ENCODE assay signal across 8 cellular contexts in genomic region chr4:185344743-185345538, GRCh38. TPM values are rescaled to one million over a fixed set of nuclear protein-coding genes. Genes with fewer than 3 reads are reported as not detected.
DNase-seq lines count a peak whose midpoint lies in the region; ATAC-seq lines count a peak whose summit lies in the region.

No MANE protein-coding gene starts in this region.

- CTCF ChIA-PET in T-cell (lab: Charles Lee) = interaction anchor here in 1 of 2 donors (0.6 kb wide), 1 partner anchor 78 kb away, joined by 4 read pairs; no protein-coding TSS in a partner anchor

- H3K27me3 ChIP-seq in trophoblast cell (ENCODE audit: insufficient read depth, low read length) = no peaks in the 10 kb centered on the region

- H3K27me3 Mint-ChIP-seq in T-cell = no peaks in the 10 kb centered on the region

- no peaks in the 10 kb centered on the region for H3K9me3 Mint-ChIP-seq in T-cell

- ATAC-seq in GM18861 (IDR thresholded peaks at IDR 0.05; ENCODE audit: unreplicated experiment) (peak; percentile 62), HG02610 (IDR thresholded peaks at IDR 0.05; ENCODE audit: unreplicated experiment) (peak; percentile 54), T-cell (replicated peaks in 1 of 4) (no peak)

- H3K4ac ChIP-seq in trophoblast cell (ENCODE audit: low read depth, low read length) = no peak overlapping the region

- H3K18ac ChIP-seq in trophoblast cell (ENCODE audit: low read length) = peak overlapping the region; percentile 46

- H3K9ac ChIP-seq in trophoblast cell (ENCODE audit: low read length) = no peak overlapping the region

- peak overlapping the region; percentile 22 to 63 for H3K27ac Mint-ChIP-seq in T-cell

- peaks cover 48% of the 10 kb centered on the region for H3K36me3 Mint-ChIP-seq in T-cell

- H3K9me3 ChIP-seq in trophoblast cell (ENCODE audit: insufficient read depth, low read depth, low read length) = no peaks in the 10 kb centered on the region

- no peak overlapping the region for H3K23ac ChIP-seq in trophoblast cell (ENCODE audit: low read length)

- H3K79me1 ChIP-seq in trophoblast cell (ENCODE audit: low read length) = peaks cover 6% of the 10 kb centered on the region

- peak overlapping the region; percentile 53 for H2BK5ac ChIP-seq in trophoblast cell (ENCODE audit: low read depth, low read length, poor library complexity)

- POLR2A ChIA-PET in T-cell (lab: Charles Lee) = no interaction called here

- H2AK5ac ChIP-seq in trophoblast cell (ENCODE audit: low read length) = no peak overlapping the region

- no peak overlapping the region for H4K12ac ChIP-seq in trophoblast cell (ENCODE audit: low read depth, low read length)

- no peak for DNase-seq in T-cell
- DNase-seq in trophoblast cell = peak in 1 of 2 donors; percentile 28
- DNase-seq in activated gamma-delta T cell (lab: John Stamatoyannopoulos, UW) = no peak
- no peak for DNase-seq in NCI-H1436 (lab: John Stamatoyannopoulos, UW)
- no peak for DNase-seq in inferior parietal cortex (ENCODE audit: extremely low spot score)
- no peak for DNase-seq in NCI-H2227 (lab: John Stamatoyannopoulos, UW; ENCODE audit: unreplicated experiment)

- no peak overlapping the region for H3K4me2 ChIP-seq in trophoblast cell (ENCODE audit: low read length)

- H2AFZ ChIP-seq in trophoblast cell (ENCODE audit: insufficient read depth, low read length, poor library complexity) = no peak overlapping the region

- H3K14ac ChIP-seq in trophoblast cell (ENCODE audit: low read length) = peak overlapping the region; percentile 29

- peak overlapping the region; percentile 69 for H2BK120ac ChIP-seq in trophoblast cell (ENCODE audit: insufficient read depth, low read length, poor library complexity)

- peak overlapping the region; percentile 65 for H2BK12ac ChIP-seq in trophoblast cell (ENCODE audit: low read length)

- H3K4me3 Mint-ChIP-seq in T-cell = peak overlapping the region in 1 of 3 donors; percentile 12

- H3K4me3 ChIP-seq in trophoblast cell (ENCODE audit: low read depth, low read length) = no peak overlapping the region

- no peaks in the 10 kb centered on the region for H3K79me2 ChIP-seq in trophoblast cell (ENCODE audit: control insufficient read depth, insufficient read depth, low read length, poor library complexity)

- H3K4me1 Mint-ChIP-seq in T-cell = peaks cover 30 to 39% (median 36%) of the 10 kb centered on the region in 3 donors

- H4K91ac ChIP-seq in trophoblast cell (ENCODE audit: low read depth, low read length) = no peak overlapping the region

- H3K4me1 ChIP-seq in trophoblast cell (ENCODE audit: control insufficient read depth in 1 of 2, insufficient read depth in 2 of 2, low read length in 2 of 2) = peaks cover 10 to 14% of the 10 kb centered on the region in 2 experiments

- WGBS in trophoblast cell (ENCODE audit: extremely low coverage, insufficient coverage, insufficient read length) = no CpG with 5 or more reads among the region's 6 CpGs

- no peak overlapping the region for H4K8ac ChIP-seq in trophoblast cell (ENCODE audit: low read depth, low read length)

- peak overlapping the region; percentile 71 for H3K27ac ChIP-seq in trophoblast cell (ENCODE audit: low read depth, low read length)

- peaks cover 5 to 10% of the 10 kb centered on the region in 2 experiments for H3K36me3 ChIP-seq in trophoblast cell (ENCODE audit: control insufficient read depth in 1 of 2, insufficient read depth in 2 of 2, low read length in 2 of 2)

RNA-seq across cellular contexts. Expression of gene LRP2BP, which starts 50.8 kb away (rescaled TPM):
- total RNA-seq in T-cell = 1 to 10 TPM in 2 of 5 donors, under 1 TPM in 3; 0.51 to 2.9 (median 0.89) TPM
- polyA plus RNA-seq in trophoblast cell (2013) = 0.38 and 0.43 TPM in 2 replicates

RNA-seq across cellular contexts. Expression of gene ANKRD37, which starts 51.7 kb away (rescaled TPM):
- total RNA-seq in T-cell = 10 to 100 TPM in 2 of 5 donors, 1 to 10 TPM in 3; 5.5 to 16.0 (median 7.9) TPM
- polyA plus RNA-seq in trophoblast cell (2013) = 16.7 and 19.1 TPM in 2 replicates

Comparison
In these comparisons a context has a peak if more than half of its experiments do, and no peak if none do; other contexts are left out.
1. ATAC-seq: peak in GM18861 (single experiment) and HG02610 (single experiment); none in T-cell (0 of 4).